Comparison of ENCODE assay signal across 12 cellular contexts in genomic region chr17:27244019-27244418, GRCh38. TPM values are rescaled to one million over a fixed set of nuclear protein-coding genes. Genes with fewer than 3 reads are reported as not detected.
A peak's percentile ranks its signal among the peaks of the same experiment; 100 is the strongest.
DNase-seq lines count a peak whose midpoint lies in the region; ATAC-seq and TF ChIP-seq lines count a peak whose summit lies in the region.
"Had no signal": no experiment of that assay in that cellular context is flagged by ENCODE, and none has a peak within 500 bp of the region (broad histone marks: within the 10 kb centered on the region; RNA-seq: fewer than 3 reads in every experiment).

No MANE protein-coding gene starts in this region.

- peaks cover 0 to 9% of the 10 kb centered on the region in 2 donors for H3K27me3 Mint-ChIP-seq in natural killer cell treated with Interleukin-12 subunit alpha and Interleukin-12 subunit beta and Interleukin-15 and Interleukin-18, amount 100 ng/mL, for 72 hours
- peaks cover 0 to 3% of the 10 kb centered on the region in 2 donors for H3K27me3 Mint-ChIP-seq in natural killer cell (ENCODE audit: low read depth in 2 of 2)

- H3K4me2 ChIP-seq in parathyroid adenoma (ENCODE audit: low read length) = no peak overlapping the region

- H3K27me3 ChIP-seq in parathyroid adenoma (ENCODE audit: control insufficient read depth, insufficient read depth, low read length) = no peaks in the 10 kb centered on the region
- no peaks in the 10 kb centered on the region for H3K27me3 ChIP-seq in vagina

- no peaks in the 10 kb centered on the region for H3K79me2 ChIP-seq in parathyroid adenoma

- H3K4me3 ChIP-seq in parathyroid adenoma (ENCODE audit: low read depth, low read length) (no peak overlapping the region), vagina (peak overlapping the region in 1 of 2 donors; percentile 15)

- H3K4me3 Mint-ChIP-seq in natural killer cell treated with Interleukin-12 subunit alpha and Interleukin-12 subunit beta and Interleukin-15 and Interleukin-18, amount 100 ng/mL, for 72 hours = no peak overlapping the region
- no peak overlapping the region for H3K4me3 Mint-ChIP-seq in natural killer cell
- H3K4me3 Mint-ChIP-seq: activated naive CD4-positive, alpha-beta T cell treated with anti-CD3 and anti-CD28 coated beads, Interleukin-2, amount 10 ng/mL, durations not matched to agents 7 days and 5 days had no signal

- H3K9me3 Mint-ChIP-seq in natural killer cell treated with Interleukin-12 subunit alpha and Interleukin-12 subunit beta and Interleukin-15 and Interleukin-18, amount 100 ng/mL, for 72 hours = no peaks in the 10 kb centered on the region
- H3K9me3 Mint-ChIP-seq in natural killer cell = no peaks in the 10 kb centered on the region
- H3K9me3 Mint-ChIP-seq: activated naive CD4-positive, alpha-beta T cell treated with anti-CD3 and anti-CD28 coated beads, Interleukin-2, amount 10 ng/mL, durations not matched to agents 7 days and 5 days; nephron had no signal

- peaks cover 16% of the 10 kb centered on the region for H3K4me1 ChIP-seq in parathyroid adenoma
- peaks cover 64% of the 10 kb centered on the region for H3K4me1 ChIP-seq in vagina

- TF ChIP-seq CTCF in natural killer cell (IDR thresholded peaks at IDR 0.05) (no peak), parathyroid adenoma (IDR thresholded peaks at IDR 0.05) (no peak), vagina (IDR thresholded peaks at IDR 0.05) (no peak)

- H3K9ac ChIP-seq in parathyroid adenoma = no peak overlapping the region

- TF ChIP-seq POLR2A in vagina (IDR thresholded peaks at IDR 0.05) = no peak

- no peak for ATAC-seq in natural killer cell treated with Interleukin-12 subunit alpha and Interleukin-12 subunit beta and Interleukin-15 and Interleukin-18, amount 100 ng/mL, for 72 hours
- ATAC-seq in natural killer cell (no peak), GM18502 (IDR thresholded peaks at IDR 0.05; ENCODE audit: poor library complexity, unreplicated experiment) (no peak)
- ATAC-seq in activated CD4-positive, CD25-positive, alpha-beta regulatory T cell treated with anti-CD3 and anti-CD28 coated beads, Interleukin-2, amount 50 U/mL, for 24 hours = no peak

- H3K27ac Mint-ChIP-seq in natural killer cell treated with Interleukin-12 subunit alpha and Interleukin-12 subunit beta and Interleukin-15 and Interleukin-18, amount 100 ng/mL, for 72 hours = peak overlapping the region; percentile 6 to 46
- no peak overlapping the region for H3K27ac Mint-ChIP-seq in natural killer cell
- H3K27ac Mint-ChIP-seq: activated naive CD4-positive, alpha-beta T cell treated with anti-CD3 and anti-CD28 coated beads, Interleukin-2, amount 10 ng/mL, durations not matched to agents 7 days and 5 days had no signal

- no peaks in the 10 kb centered on the region for H3K36me3 ChIP-seq in parathyroid adenoma (ENCODE audit: control insufficient read depth, insufficient read depth, low read length)
- no peaks in the 10 kb centered on the region for H3K36me3 ChIP-seq in vagina

- intact Hi-C loops in natural killer cell (cut with micrococcal nuclease) = loop anchor here (2.0 kb wide), 1 partner anchor 357 kb away; no protein-coding TSS in a partner anchor
- intact Hi-C loops in vagina (cut with DNase I) = loop anchor here (2.0 kb wide), 1 partner anchor 89 kb away; no protein-coding TSS in a partner anchor

- H3K4me1 Mint-ChIP-seq in natural killer cell treated with Interleukin-12 subunit alpha and Interleukin-12 subunit beta and Interleukin-15 and Interleukin-18, amount 100 ng/mL, for 72 hours (ENCODE audit: low read depth in 2 of 2) = peaks cover 41 to 43% of the 10 kb centered on the region in 2 donors
- H3K4me1 Mint-ChIP-seq in natural killer cell = peaks cover 0 to 12% of the 10 kb centered on the region in 2 donors

- H3K9me3 ChIP-seq in parathyroid adenoma (ENCODE audit: control insufficient read depth, low read length) (no peaks in the 10 kb centered on the region), vagina (no peaks in the 10 kb centered on the region)

- H3K36me3 Mint-ChIP-seq in natural killer cell treated with Interleukin-12 subunit alpha and Interleukin-12 subunit beta and Interleukin-15 and Interleukin-18, amount 100 ng/mL, for 72 hours = no peaks in the 10 kb centered on the region
- no peaks in the 10 kb centered on the region for H3K36me3 Mint-ChIP-seq in natural killer cell
- H3K36me3 Mint-ChIP-seq: activated naive CD4-positive, alpha-beta T cell treated with anti-CD3 and anti-CD28 coated beads, Interleukin-2, amount 10 ng/mL, durations not matched to agents 7 days and 5 days had no signal

- H2AFZ ChIP-seq in parathyroid adenoma = no peak overlapping the region

- DNase-seq in natural killer cell treated with Interleukin-12 subunit alpha and Interleukin-12 subunit beta and Interleukin-15 and Interleukin-18, amount 100 ng/mL, for 72 hours (ENCODE audit: low spot score) = no peak
- DNase-seq in natural killer cell (no peak), epithelial cell of prostate (ENCODE audit: low read depth, low spot score) (no peak), vagina (ENCODE audit: extremely low spot score in 2 of 2) (no peak), dermis blood vessel endothelial cell (no peak)
- DNase-seq: activated naive CD4-positive, alpha-beta T cell treated with anti-CD3 and anti-CD28 coated beads, Interleukin-2, amount 10 ng/mL, durations not matched to agents 7 days and 5 days; NCI-H187 treated with DMSO at 0.1 percent for 48 hours; NCI-H82 had no signal

- H3K27ac ChIP-seq in epithelial cell of prostate (peak overlapping the region; percentile 97), parathyroid adenoma (peak overlapping the region; percentile 51), vagina (peak overlapping the region; percentile 92)

RNA-seq across cellular contexts. Expression of gene WSB1, which starts 49.9 kb away (rescaled TPM):
- 100 to 1,000 TPM; 129 to 174 TPM for total RNA-seq in natural killer cell treated with Interleukin-12 subunit alpha and Interleukin-12 subunit beta and Interleukin-15 and Interleukin-18, amount 100 ng/mL, for 72 hours
- total RNA-seq in natural killer cell (100 to 1,000 TPM; 124 to 205 (median 187) TPM), vagina (158 TPM), dermis blood vessel endothelial cell (783 and 844 TPM in 2 replicates)

Comparison
In these comparisons a context has a peak if more than half of its experiments do, and no peak if none do; other contexts are left out.
1. H3K27ac Mint-ChIP-seq: peak in natural killer cell treated with Interleukin-12 subunit alpha and Interleukin-12 subunit beta and Interleukin-15 and Interleukin-18, amount 100 ng/mL, for 72 hours (2 of 2); none in natural killer cell (0 of 2).
2. Peak in every context shown above with its lines, with median percentiles within 50 percentile points of each other: H3K27ac ChIP-seq.